1 cellular context compared by ENCODE assay signal in the genomic region with DNA sequence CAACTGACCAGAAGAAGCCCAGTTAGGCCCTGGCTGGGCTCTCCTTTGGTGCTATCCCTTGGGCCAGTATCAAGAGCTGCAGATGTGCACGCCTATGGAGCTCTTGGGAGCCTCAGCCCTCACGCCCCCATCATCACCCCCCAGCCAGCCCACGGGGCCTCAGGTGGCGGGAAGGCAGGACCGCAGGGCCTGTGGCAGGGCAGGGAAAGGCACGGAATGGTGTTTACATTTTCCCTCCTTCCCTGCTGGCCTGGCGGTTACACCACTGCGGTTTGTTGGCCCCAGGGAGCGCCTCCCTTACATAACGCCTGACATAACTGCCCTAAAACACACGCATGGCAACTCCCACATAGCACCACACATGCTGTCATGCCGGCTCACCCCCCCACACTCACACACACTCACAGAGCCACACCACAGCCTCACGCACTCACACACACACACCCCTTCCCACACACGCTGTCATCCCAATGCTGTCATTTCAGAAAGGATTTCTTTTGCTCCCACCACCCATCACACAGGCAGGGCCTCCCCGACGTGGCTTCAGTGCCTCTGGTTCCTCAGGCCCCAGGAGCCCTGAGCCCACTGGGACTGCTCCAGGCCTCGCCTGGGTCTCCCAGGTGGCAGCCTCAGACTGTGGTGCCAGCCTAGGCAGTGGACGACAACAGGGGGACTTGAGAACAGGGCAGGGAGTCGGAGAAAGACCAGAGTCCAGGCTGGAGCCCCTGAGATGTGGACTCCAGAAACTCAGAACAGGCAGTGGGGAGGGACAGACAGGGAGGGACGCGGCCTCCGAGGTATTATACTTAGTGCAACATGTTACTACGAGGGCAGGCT.
TF ChIP-seq lines count a peak whose summit lies in the region.

No MANE protein-coding gene starts in this region.

TF ChIP-seq in HEK293, 187 proteins besides CTCF, POLR2A, EP300 and RAD21 (continued from another document and continues in another):
- TF ChIP-seq ZNF571 (tag by site-specific recombination; IDR thresholded peaks at IDR 0.05), result no peak
- peak; percentile 27; the same call in 1 of the 2 replicates for TF ChIP-seq ZNF335 (tag by site-specific recombination; conservative IDR thresholded peaks at IDR 0.05)
- TF ChIP-seq EGR2 (tag by site-specific recombination; IDR thresholded peaks at IDR 0.05; ENCODE audit: low read depth), result peak; percentile 99
- TF ChIP-seq, protein P1, sequence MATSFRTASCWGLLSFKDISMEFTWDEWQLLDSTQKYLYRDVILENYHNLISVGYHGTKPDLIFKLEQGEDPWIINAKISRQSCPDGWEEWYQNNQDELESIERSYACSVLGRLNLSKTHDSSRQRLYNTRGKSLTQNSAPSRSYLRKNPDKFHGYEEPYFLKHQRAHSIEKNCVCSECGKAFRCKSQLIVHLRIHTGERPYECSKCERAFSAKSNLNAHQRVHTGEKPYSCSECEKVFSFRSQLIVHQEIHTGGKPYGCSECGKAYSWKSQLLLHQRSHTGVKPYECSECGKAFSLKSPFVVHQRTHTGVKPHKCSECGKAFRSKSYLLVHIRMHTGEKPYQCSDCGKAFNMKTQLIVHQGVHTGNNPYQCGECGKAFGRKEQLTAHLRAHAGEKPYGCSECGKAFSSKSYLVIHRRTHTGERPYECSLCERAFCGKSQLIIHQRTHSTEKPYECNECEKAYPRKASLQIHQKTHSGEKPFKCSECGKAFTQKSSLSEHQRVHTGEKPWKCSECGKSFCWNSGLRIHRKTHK (tag by site-specific recombination; IDR thresholded peaks at IDR 0.05), result peak; percentile 32; the same call in 1 of the 2 replicates
- TF ChIP-seq, protein P2, sequence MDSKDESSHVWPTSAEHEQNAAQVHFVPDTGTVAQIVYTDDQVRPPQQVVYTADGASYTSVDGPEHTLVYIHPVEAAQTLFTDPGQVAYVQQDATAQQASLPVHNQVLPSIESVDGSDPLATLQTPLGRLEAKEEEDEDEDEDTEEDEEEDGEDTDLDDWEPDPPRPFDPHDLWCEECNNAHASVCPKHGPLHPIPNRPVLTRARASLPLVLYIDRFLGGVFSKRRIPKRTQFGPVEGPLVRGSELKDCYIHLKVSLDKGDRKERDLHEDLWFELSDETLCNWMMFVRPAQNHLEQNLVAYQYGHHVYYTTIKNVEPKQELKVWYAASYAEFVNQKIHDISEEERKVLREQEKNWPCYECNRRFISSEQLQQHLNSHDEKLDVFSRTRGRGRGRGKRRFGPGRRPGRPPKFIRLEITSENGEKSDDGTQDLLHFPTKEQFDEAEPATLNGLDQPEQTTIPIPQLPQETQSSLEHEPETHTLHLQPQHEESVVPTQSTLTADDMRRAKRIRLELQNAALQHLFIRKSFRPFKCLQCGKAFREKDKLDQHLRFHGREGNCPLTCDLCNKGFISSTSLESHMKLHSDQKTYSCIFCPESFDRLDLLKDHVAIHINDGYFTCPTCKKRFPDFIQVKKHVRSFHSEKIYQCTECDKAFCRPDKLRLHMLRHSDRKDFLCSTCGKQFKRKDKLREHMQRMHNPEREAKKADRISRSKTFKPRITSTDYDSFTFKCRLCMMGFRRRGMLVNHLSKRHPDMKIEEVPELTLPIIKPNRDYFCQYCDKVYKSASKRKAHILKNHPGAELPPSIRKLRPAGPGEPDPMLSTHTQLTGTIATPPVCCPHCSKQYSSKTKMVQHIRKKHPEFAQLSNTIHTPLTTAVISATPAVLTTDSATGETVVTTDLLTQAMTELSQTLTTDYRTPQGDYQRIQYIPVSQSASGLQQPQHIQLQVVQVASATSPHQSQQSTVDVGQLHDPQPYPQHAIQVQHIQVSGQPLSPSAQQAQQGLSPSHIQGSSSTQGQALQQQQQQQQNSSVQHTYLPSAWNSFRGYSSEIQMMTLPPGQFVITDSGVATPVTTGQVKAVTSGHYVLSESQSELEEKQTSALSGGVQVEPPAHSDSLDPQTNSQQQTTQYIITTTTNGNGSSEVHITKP (tag by site-specific recombination; IDR thresholded peaks at IDR 0.05), result no peak
- TF ChIP-seq SETDB1 (IDR thresholded peaks at IDR 0.05; ENCODE audit: insufficient read length, low read length), result no peak
- TF ChIP-seq YY1 (tag by site-specific recombination; IDR thresholded peaks at IDR 0.05), result peak; percentile 27; the same call in 1 of the 2 replicates
- no peak for TF ChIP-seq ZNF341 (tag by site-specific recombination; IDR thresholded peaks at IDR 0.05; ENCODE audit: low read depth)
- TF ChIP-seq ZNF585B (tag by site-specific recombination; IDR thresholded peaks at IDR 0.05), result no peak
- TF ChIP-seq ZNF501 (tag by site-specific recombination; IDR thresholded peaks at IDR 0.05), result no peak
- no peak for TF ChIP-seq ZNF530 (tag by site-specific recombination; IDR thresholded peaks at IDR 0.05; ENCODE audit: low read depth)
- TF ChIP-seq ZNF514 (tag by site-specific recombination; IDR thresholded peaks at IDR 0.05), result no peak
- no peak for TF ChIP-seq ZNF558 (tag by site-specific recombination; IDR thresholded peaks at IDR 0.05)
- TF ChIP-seq, protein P3, sequence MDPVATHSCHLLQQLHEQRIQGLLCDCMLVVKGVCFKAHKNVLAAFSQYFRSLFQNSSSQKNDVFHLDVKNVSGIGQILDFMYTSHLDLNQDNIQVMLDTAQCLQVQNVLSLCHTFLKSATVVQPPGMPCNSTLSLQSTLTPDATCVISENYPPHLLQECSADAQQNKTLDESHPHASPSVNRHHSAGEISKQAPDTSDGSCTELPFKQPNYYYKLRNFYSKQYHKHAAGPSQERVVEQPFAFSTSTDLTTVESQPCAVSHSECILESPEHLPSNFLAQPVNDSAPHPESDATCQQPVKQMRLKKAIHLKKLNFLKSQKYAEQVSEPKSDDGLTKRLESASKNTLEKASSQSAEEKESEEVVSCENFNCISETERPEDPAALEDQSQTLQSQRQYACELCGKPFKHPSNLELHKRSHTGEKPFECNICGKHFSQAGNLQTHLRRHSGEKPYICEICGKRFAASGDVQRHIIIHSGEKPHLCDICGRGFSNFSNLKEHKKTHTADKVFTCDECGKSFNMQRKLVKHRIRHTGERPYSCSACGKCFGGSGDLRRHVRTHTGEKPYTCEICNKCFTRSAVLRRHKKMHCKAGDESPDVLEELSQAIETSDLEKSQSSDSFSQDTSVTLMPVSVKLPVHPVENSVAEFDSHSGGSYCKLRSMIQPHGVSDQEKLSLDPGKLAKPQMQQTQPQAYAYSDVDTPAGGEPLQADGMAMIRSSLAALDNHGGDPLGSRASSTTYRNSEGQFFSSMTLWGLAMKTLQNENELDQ (tag by site-specific recombination; IDR thresholded peaks at IDR 0.05; ENCODE audit: low read depth), result no peak
- TF ChIP-seq, protein P4, sequence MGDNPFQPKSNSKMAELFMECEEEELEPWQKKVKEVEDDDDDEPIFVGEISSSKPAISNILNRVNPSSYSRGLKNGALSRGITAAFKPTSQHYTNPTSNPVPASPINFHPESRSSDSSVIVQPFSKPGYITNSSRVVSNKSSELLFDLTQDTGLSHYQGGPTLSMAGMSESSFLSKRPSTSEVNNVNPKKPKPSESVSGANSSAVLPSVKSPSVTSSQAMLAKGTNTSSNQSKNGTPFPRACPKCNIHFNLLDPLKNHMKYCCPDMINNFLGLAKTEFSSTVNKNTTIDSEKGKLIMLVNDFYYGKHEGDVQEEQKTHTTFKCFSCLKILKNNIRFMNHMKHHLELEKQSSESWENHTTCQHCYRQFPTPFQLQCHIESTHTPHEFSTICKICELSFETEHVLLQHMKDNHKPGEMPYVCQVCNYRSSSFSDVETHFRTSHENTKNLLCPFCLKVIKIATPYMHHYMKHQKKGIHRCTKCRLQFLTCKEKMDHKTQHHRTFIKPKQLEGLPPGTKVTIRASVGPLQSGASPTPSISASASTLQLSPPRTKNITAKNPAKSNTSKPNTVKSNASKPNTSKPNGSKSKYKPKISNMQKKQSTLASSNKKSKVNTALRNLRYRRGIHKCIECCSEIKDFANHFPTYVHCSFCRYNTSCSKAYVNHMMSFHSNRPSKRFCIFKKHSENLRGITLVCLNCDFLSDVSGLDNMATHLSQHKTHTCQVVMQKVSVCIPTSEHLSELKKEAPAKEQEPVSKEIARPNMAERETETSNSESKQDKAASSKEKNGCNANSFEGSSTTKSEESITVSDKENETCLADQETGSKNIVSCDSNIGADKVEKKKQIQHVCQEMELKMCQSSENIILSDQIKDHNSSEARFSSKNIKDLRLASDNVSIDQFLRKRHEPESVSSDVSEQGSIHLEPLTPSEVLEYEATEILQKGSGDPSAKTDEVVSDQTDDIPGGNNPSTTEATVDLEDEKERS (tag by site-specific recombination; IDR thresholded peaks at IDR 0.05), result no peak
- TF ChIP-seq ZNF76 (tag by site-specific recombination; IDR thresholded peaks at IDR 0.05; ENCODE audit: borderline replicate concordance, low read depth), result no peak
- TF ChIP-seq ZNF211 (tag by site-specific recombination; IDR thresholded peaks at IDR 0.05; ENCODE audit: low read depth), result no peak
- peak; percentile 96 for TF ChIP-seq WT1 (tag by site-specific recombination; IDR thresholded peaks at IDR 0.05)
- no peak for TF ChIP-seq ZNF114 (tag by site-specific recombination; IDR thresholded peaks at IDR 0.05)
- TF ChIP-seq, protein P5, sequence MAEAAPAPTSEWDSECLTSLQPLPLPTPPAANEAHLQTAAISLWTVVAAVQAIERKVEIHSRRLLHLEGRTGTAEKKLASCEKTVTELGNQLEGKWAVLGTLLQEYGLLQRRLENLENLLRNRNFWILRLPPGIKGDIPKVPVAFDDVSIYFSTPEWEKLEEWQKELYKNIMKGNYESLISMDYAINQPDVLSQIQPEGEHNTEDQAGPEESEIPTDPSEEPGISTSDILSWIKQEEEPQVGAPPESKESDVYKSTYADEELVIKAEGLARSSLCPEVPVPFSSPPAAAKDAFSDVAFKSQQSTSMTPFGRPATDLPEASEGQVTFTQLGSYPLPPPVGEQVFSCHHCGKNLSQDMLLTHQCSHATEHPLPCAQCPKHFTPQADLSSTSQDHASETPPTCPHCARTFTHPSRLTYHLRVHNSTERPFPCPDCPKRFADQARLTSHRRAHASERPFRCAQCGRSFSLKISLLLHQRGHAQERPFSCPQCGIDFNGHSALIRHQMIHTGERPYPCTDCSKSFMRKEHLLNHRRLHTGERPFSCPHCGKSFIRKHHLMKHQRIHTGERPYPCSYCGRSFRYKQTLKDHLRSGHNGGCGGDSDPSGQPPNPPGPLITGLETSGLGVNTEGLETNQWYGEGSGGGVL (tag by site-specific recombination; IDR thresholded peaks at IDR 0.05), result peak; percentile 94
- TF ChIP-seq SCRT2 (tag by site-specific recombination; IDR thresholded peaks at IDR 0.05), result no peak
- TF ChIP-seq, protein P6, sequence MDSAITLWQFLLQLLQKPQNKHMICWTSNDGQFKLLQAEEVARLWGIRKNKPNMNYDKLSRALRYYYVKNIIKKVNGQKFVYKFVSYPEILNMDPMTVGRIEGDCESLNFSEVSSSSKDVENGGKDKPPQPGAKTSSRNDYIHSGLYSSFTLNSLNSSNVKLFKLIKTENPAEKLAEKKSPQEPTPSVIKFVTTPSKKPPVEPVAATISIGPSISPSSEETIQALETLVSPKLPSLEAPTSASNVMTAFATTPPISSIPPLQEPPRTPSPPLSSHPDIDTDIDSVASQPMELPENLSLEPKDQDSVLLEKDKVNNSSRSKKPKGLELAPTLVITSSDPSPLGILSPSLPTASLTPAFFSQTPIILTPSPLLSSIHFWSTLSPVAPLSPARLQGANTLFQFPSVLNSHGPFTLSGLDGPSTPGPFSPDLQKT (IDR thresholded peaks at IDR 0.05; ENCODE audit: borderline replicate concordance, low read depth, low read length), result no peak
- TF ChIP-seq, protein P7, sequence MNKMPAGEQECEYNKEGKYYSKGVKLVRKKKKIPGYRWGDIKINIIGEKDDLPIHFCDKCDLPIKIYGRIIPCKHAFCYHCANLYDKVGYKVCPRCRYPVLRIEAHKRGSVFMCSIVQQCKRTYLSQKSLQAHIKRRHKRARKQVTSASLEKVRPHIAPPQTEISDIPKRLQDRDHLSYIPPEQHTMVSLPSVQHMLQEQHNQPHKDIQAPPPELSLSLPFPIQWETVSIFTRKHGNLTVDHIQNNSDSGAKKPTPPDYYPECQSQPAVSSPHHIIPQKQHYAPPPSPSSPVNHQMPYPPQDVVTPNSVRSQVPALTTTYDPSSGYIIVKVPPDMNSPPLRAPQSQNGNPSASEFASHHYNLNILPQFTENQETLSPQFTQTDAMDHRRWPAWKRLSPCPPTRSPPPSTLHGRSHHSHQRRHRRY (tag by site-specific recombination; IDR thresholded peaks at IDR 0.05), result peak; percentile 77; the same call in 1 of the 2 replicates
- no peak for TF ChIP-seq TRIM28 (IDR thresholded peaks at IDR 0.05; ENCODE audit: borderline replicate concordance, low read length)
- TF ChIP-seq, protein P8, sequence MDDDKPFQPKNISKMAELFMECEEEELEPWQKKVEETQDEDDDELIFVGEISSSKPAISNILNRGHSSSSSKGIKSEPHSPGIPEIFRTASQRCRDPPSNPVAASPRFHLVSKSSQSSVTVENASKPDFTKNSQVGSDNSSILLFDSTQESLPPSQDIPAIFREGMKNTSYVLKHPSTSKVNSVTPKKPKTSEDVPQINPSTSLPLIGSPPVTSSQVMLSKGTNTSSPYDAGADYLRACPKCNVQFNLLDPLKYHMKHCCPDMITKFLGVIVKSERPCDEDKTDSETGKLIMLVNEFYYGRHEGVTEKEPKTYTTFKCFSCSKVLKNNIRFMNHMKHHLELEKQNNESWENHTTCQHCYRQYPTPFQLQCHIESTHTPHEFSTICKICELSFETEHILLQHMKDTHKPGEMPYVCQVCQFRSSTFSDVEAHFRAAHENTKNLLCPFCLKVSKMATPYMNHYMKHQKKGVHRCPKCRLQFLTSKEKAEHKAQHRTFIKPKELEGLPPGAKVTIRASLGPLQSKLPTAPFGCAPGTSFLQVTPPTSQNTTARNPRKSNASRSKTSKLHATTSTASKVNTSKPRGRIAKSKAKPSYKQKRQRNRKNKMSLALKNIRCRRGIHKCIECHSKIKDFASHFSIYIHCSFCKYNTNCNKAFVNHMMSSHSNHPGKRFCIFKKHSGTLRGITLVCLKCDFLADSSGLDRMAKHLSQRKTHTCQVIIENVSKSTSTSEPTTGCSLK (tag by site-specific recombination; IDR thresholded peaks at IDR 0.05), result no peak
- peak; percentile 44; the same call in 1 of the 2 replicates for TF ChIP-seq ZEB2 (tag by site-specific recombination; IDR thresholded peaks at IDR 0.05)
- TF ChIP-seq ZFHX2 (tag by site-specific recombination; conservative IDR thresholded peaks at IDR 0.05), result peak; percentile 100
- no peak for TF ChIP-seq ZNF48 (tag by site-specific recombination; IDR thresholded peaks at IDR 0.05)
- no peak for TF ChIP-seq ZXDB (tag by site-specific recombination; IDR thresholded peaks at IDR 0.05)
- peak; percentile 92; the same call in 1 of the 2 replicates for TF ChIP-seq ZNF621 (tag by site-specific recombination; IDR thresholded peaks at IDR 0.05)
- TF ChIP-seq, protein P9, sequence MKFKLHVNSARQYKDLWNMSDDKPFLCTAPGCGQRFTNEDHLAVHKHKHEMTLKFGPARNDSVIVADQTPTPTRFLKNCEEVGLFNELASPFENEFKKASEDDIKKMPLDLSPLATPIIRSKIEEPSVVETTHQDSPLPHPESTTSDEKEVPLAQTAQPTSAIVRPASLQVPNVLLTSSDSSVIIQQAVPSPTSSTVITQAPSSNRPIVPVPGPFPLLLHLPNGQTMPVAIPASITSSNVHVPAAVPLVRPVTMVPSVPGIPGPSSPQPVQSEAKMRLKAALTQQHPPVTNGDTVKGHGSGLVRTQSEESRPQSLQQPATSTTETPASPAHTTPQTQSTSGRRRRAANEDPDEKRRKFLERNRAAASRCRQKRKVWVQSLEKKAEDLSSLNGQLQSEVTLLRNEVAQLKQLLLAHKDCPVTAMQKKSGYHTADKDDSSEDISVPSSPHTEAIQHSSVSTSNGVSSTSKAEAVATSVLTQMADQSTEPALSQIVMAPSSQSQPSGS (tag by site-specific recombination; IDR thresholded peaks at IDR 0.05; ENCODE audit: low read depth), result peak; percentile 76
